Comparison of ENCODE assay signal across 23 cellular contexts in genomic region chr2:2097549-2097948, GRCh38.
DNase-seq lines count a peak whose midpoint lies in the region; ATAC-seq, FAIRE-seq and TF ChIP-seq lines count a peak whose summit lies in the region.
"Had no signal": no experiment of that assay in that cellular context is flagged by ENCODE, and none has a peak within 500 bp of the region (broad histone marks: within the 10 kb centered on the region; RNA-seq: fewer than 3 reads in every experiment).

No MANE protein-coding gene starts in this region.

- intact Hi-C loops in K562 (cut with micrococcal nuclease) = no loop called here
- intact Hi-C loops in endothelial cell of umbilical vein (cut with micrococcal nuclease) = no loop called here

- TF ChIP-seq EP300 in A549 (IDR thresholded peaks at IDR 0.05) (no peak), K562 (IDR thresholded peaks at IDR 0.05; ENCODE audit: low read length) (no peak)

- no peaks in the 10 kb centered on the region; a peak in 1 of 5 replicates for H3K27me3 ChIP-seq in K562 (ENCODE audit: control insufficient read depth in 2 of 2, insufficient read depth in 2 of 2, low read length in 2 of 2)
- H3K27me3 ChIP-seq in endothelial cell of umbilical vein (ENCODE audit: control insufficient read depth in 2 of 2, insufficient read depth in 2 of 2, low read length in 2 of 2) = no peaks in the 10 kb centered on the region
- H3K27me3 ChIP-seq: BLaER1 treated with 17β-estradiol and CSF1 and Interleukin-3, amounts not matched to agents 10 nM and 100 nM had no signal

- H3K36me3 Mint-ChIP-seq in glutamatergic neuron (ENCODE audit: unreplicated experiment) = no peaks in the 10 kb centered on the region
- H3K36me3 Mint-ChIP-seq: CD14-positive monocyte; CD4-positive, alpha-beta memory T cell; CD4-positive, CD25-positive, alpha-beta regulatory T cell; CD8-positive, alpha-beta memory T cell had no signal

- BruUV-seq in K562 (replicated peaks; lab: Mats Ljungman, UMichigan) (no TSS peak), endothelial cell of umbilical vein (replicated peaks; lab: Mats Ljungman, UMichigan) (no TSS peak)

- DNase-seq in A549 (ENCODE audit: low read depth in 1 of 2, low spot score in 1 of 2) = no peak
- DNase-seq in GM13976 (ENCODE audit: low spot score) = peak; percentile 4
- no peak for DNase-seq in K562 (ENCODE audit: extremely low read depth in 1 of 4, low spot score in 3 of 4)
- no peak for DNase-seq in endothelial cell of umbilical vein (ENCODE audit: low read depth, low spot score)
- no peak for DNase-seq in dedifferentiated amniotic fluid mesenchymal stem cell (ENCODE audit: extremely low spot score)
- no peak for DNase-seq in glutamatergic neuron
- DNase-seq in C1 segment of cervical spinal cord (lab: John Stamatoyannopoulos, UW) = no peak
- DNase-seq in OCI-M2 (lab: John Stamatoyannopoulos, UW; ENCODE audit: unreplicated experiment) = no peak
- DNase-seq: 8988T; AML-193; CD4-positive, alpha-beta memory T cell; CD4-positive, CD25-positive, alpha-beta regulatory T cell; CD8-positive, alpha-beta memory T cell; COR-L47; DMS79 treated with DMSO at 0.1 percent for 48 hours; GF-D8 had no signal

- H3K27ac ChIP-seq in A549 (no peak overlapping the region), K562 (ENCODE audit: extremely low read depth, low read depth, low read length) (no peak overlapping the region), endothelial cell of umbilical vein (ENCODE audit: insufficient read depth, low read depth, low read length) (no peak overlapping the region)
- H3K27ac ChIP-seq: BLaER1 treated with 17β-estradiol and CSF1 and Interleukin-3, amounts not matched to agents 10 nM and 100 nM had no signal

- ATAC-seq in A549 (no peak), K562 (no peak)

- H3K9me3 ChIP-seq in A549 (no peaks in the 10 kb centered on the region), K562 (replicated peaks; ENCODE audit: control insufficient read depth, insufficient read depth, low read depth, low read length) (no peaks in the 10 kb centered on the region), endothelial cell of umbilical vein (replicated peaks; ENCODE audit: control insufficient read depth, insufficient read depth, low read length) (no peaks in the 10 kb centered on the region)

- peaks cover 7% of the 10 kb centered on the region for H3K9me3 Mint-ChIP-seq in glutamatergic neuron (ENCODE audit: unreplicated experiment)

- TF ChIP-seq CTCF in A549 (IDR thresholded peaks at IDR 0.05) (no peak), GM13976 (IDR thresholded peaks at IDR 0.05; ENCODE audit: borderline replicate concordance, control extremely low read depth, extremely low read depth, insufficient read depth, missing control alignments) (no peak), K562 (IDR thresholded peaks at IDR 0.05 in 2 of 3, conservative IDR thresholded peaks at IDR 0.05 in 1 of 3; ENCODE audit: insufficient read depth in 2 of 3, low read depth in 1 of 3, low read length in 3 of 3) (no peak), endothelial cell of umbilical vein (IDR thresholded peaks at IDR 0.05; ENCODE audit: extremely low read depth in 1 of 2, insufficient read depth in 1 of 2, low read depth in 1 of 2, low read length in 2 of 2) (no peak), glutamatergic neuron (IDR thresholded peaks at IDR 0.05; ENCODE audit: partially characterized antibody, unreplicated experiment) (no peak)

- H3K4me1 Mint-ChIP-seq in glutamatergic neuron (ENCODE audit: low read depth, unreplicated experiment) = peaks cover 5% of the 10 kb centered on the region
- H3K4me1 Mint-ChIP-seq: B cell; CD14-positive monocyte; CD4-positive, alpha-beta memory T cell; CD4-positive, CD25-positive, alpha-beta regulatory T cell; CD8-positive, alpha-beta memory T cell had no signal

- in situ Hi-C loops in GM13976 (cut with MboI; ENCODE audit: low sequenced_read_pairs, unreplicated experiment) = no loop called here
- in situ Hi-C loops in K562 (cut with MboI) = no loop called here

- TF ChIP-seq POLR2A in A549 (IDR thresholded peaks at IDR 0.05; ENCODE audit: low read length) (no peak), K562 (conservative IDR thresholded peaks at IDR 0.05) (no peak), endothelial cell of umbilical vein (IDR thresholded peaks at IDR 0.05; ENCODE audit: low read depth, low read length) (no peak)

- H3K36me3 ChIP-seq in K562 (ENCODE audit: control insufficient read depth, insufficient read depth, low read length) (no peaks in the 10 kb centered on the region), endothelial cell of umbilical vein (ENCODE audit: control insufficient read depth in 2 of 2, extremely low read depth in 1 of 2, insufficient read depth in 2 of 2, low read length in 2 of 2) (no peaks in the 10 kb centered on the region)
- H3K36me3 ChIP-seq: BLaER1 treated with 17β-estradiol and CSF1 and Interleukin-3, amounts not matched to agents 10 nM and 100 nM had no signal

- no peak overlapping the region for H2AFZ ChIP-seq in K562 (ENCODE audit: low read depth, low read length)
- H2AFZ ChIP-seq in endothelial cell of umbilical vein (ENCODE audit: low read depth, low read length) = no peak overlapping the region

- CTCF ChIA-PET in A549 (lab: Yijun Ruan, JAX) = no interaction called here
- CTCF ChIA-PET in K562 (lab: Yijun Ruan, JAX; ENCODE audit: low intra/inter-chr PET ratio) = no interaction called here
- CTCF ChIA-PET in endothelial cell of umbilical vein (lab: Charles Lee) = no interaction called here

- POLR2A ChIA-PET in A549 (lab: Yijun Ruan, JAX) = no interaction called here
- POLR2A ChIA-PET in K562 (lab: Yijun Ruan, JAX) = no interaction called here
- POLR2A ChIA-PET in endothelial cell of umbilical vein (lab: Charles Lee) = no interaction called here

- H3K4me3 ChIP-seq in A549 = no peak overlapping the region
- H3K4me3 ChIP-seq in K562 = no peak overlapping the region
- H3K4me3 ChIP-seq in endothelial cell of umbilical vein (replicated peaks in 1 of 3; ENCODE audit: insufficient read depth in 1 of 3, low read depth in 1 of 3, low read length in 3 of 3) = no peak overlapping the region
- H3K4me3 ChIP-seq: BLaER1 treated with 17β-estradiol and CSF1 and Interleukin-3, amounts not matched to agents 10 nM and 100 nM had no signal

- no peaks in the 10 kb centered on the region for H3K9me1 ChIP-seq in K562 (ENCODE audit: control insufficient read depth, insufficient read depth, low read length)
- no peaks in the 10 kb centered on the region for H3K9me1 ChIP-seq in endothelial cell of umbilical vein (replicated peaks; ENCODE audit: control insufficient read depth, extremely low read depth, insufficient read depth, low read length)

- H3K79me2 ChIP-seq in K562 (ENCODE audit: control insufficient read depth, insufficient read depth, low read length) (no peaks in the 10 kb centered on the region), endothelial cell of umbilical vein (ENCODE audit: control insufficient read depth, insufficient read depth, low read length) (no peaks in the 10 kb centered on the region)

- H3K4me2 ChIP-seq in A549 (no peak overlapping the region), K562 (ENCODE audit: insufficient read depth, low read length) (no peak overlapping the region), endothelial cell of umbilical vein (ENCODE audit: insufficient read depth, low read length) (no peak overlapping the region)
- H3K4me2 ChIP-seq: BLaER1 treated with 17β-estradiol and CSF1 and Interleukin-3, amounts not matched to agents 10 nM and 100 nM had no signal

- H3K4me1 ChIP-seq in A549 = no peaks in the 10 kb centered on the region
- no peaks in the 10 kb centered on the region for H3K4me1 ChIP-seq in K562 (replicated peaks in 1 of 2; ENCODE audit: control insufficient read depth in 2 of 2, insufficient read depth in 2 of 2, low read length in 2 of 2)
- H3K4me1 ChIP-seq in endothelial cell of umbilical vein (ENCODE audit: control insufficient read depth, extremely low read depth, insufficient read depth, low read length) = no peaks in the 10 kb centered on the region

- H4K20me1 ChIP-seq in K562 (replicated peaks; ENCODE audit: control insufficient read depth, insufficient read depth, low read length) (no peaks in the 10 kb centered on the region), endothelial cell of umbilical vein (replicated peaks; ENCODE audit: control insufficient read depth, extremely low read depth, insufficient read depth, low read length) (no peaks in the 10 kb centered on the region)
- H4K20me1 ChIP-seq: BLaER1 treated with 17β-estradiol and CSF1 and Interleukin-3, amounts not matched to agents 10 nM and 100 nM had no signal

- dilution Hi-C loops in endothelial cell of umbilical vein (cut with MboI; ENCODE audit: extremely low pct_ligation_motif_present, low sequenced_read_pairs) = no loop called here

- FAIRE-seq in A549 (lab: Jason Lieb, UNC) (no peak), K562 (lab: Jason Lieb, UNC) (no peak), endothelial cell of umbilical vein (lab: Jason Lieb, UNC) (no peak)
- FAIRE-seq: A204.1, G401.6, GM12891, GM18507 had no signal

- no peak overlapping the region for H3K4me3 Mint-ChIP-seq in glutamatergic neuron (ENCODE audit: unreplicated experiment)
- H3K4me3 Mint-ChIP-seq: B cell; CD14-positive monocyte; CD4-positive, alpha-beta memory T cell; CD4-positive, CD25-positive, alpha-beta regulatory T cell; CD8-positive, alpha-beta memory T cell had no signal

- no peak overlapping the region for H3K27ac Mint-ChIP-seq in glutamatergic neuron (ENCODE audit: unreplicated experiment)
- H3K27ac Mint-ChIP-seq: B cell; CD14-positive monocyte; CD4-positive, alpha-beta memory T cell; CD4-positive, CD25-positive, alpha-beta regulatory T cell; CD8-positive, alpha-beta memory T cell had no signal

- 21% methylated on average over 8 of the region's 8 CpGs for WGBS in A549 (ENCODE audit: missing lambda C conversion rate)
- WGBS in K562 (ENCODE audit: insufficient coverage, low coverage, missing lambda C conversion rate) = 0% methylated on average over 8 of the region's 8 CpGs

- TF ChIP-seq RAD21 in A549 (conservative IDR thresholded peaks at IDR 0.05 in 1 of 2, IDR thresholded peaks at IDR 0.05 in 1 of 2) = no peak
- no peak for TF ChIP-seq RAD21 in K562 (CRISPR knock-in tag; conservative IDR thresholded peaks at IDR 0.05 in 1 of 2, IDR thresholded peaks at IDR 0.05 in 1 of 2)

- peaks cover 6% of the 10 kb centered on the region for H3K27me3 Mint-ChIP-seq in glutamatergic neuron (ENCODE audit: unreplicated experiment)
- H3K27me3 Mint-ChIP-seq: CD4-positive, alpha-beta memory T cell; CD4-positive, CD25-positive, alpha-beta regulatory T cell; CD8-positive, alpha-beta memory T cell had no signal

- H3K9ac ChIP-seq in K562 (ENCODE audit: insufficient read depth in 1 of 2, low read depth in 2 of 2, low read length in 2 of 2) = no peak overlapping the region
- no peak overlapping the region for H3K9ac ChIP-seq in endothelial cell of umbilical vein (replicated peaks; ENCODE audit: extremely low read depth, insufficient read depth, low read length)
- H3K9ac ChIP-seq: BLaER1 treated with 17β-estradiol and CSF1 and Interleukin-3, amounts not matched to agents 10 nM and 100 nM had no signal

TF ChIP-seq in A549, 52 proteins besides CTCF, POLR2A, EP300 and RAD21 (continues in another document):
- no peak for TF ChIP-seq BHLHE40 (IDR thresholded peaks at IDR 0.05; ENCODE audit: low read depth, low read length)

TF ChIP-seq in endothelial cell of umbilical vein, 7 proteins besides CTCF, POLR2A, EP300 and RAD21 (continues in another document):
- TF ChIP-seq JUN (IDR thresholded peaks at IDR 0.05; ENCODE audit: borderline replicate concordance, insufficient read depth, insufficient read length, low read depth) (peak; percentile 37), MYC (IDR thresholded peaks at IDR 0.05; ENCODE audit: low read depth, low read length) (no peak)

Comparison
In these comparisons a context has a peak if more than half of its experiments do, and no peak if none do; other contexts are left out.
1. Of the 35 proteins assayed by ChIP-seq in both K562 and A549: peak only in K562: none; only in A549: MAFK; in both: none; in neither: 34.